15 cellular contexts compared by ENCODE assay signal in the genomic region with DNA sequence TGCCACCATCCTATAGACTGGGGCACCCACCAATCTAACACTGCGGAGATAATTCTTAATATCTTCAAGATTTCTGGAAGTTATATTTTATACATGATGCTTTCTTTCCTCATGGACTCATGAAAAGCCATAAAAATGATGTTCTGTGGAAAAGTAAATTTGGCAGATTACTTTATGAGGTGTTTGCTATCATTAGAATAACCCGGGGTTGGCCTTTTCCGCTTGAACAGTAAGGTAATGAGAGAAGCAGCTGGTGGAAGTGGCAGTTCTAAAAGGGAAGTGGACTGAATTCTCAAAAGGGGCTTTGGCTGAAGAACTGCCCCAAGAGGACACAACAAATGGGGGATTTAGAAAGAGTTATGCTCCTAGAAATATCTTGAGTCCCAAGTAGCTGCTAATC.
"Had no signal": no experiment of that assay in that cellular context is flagged by ENCODE, and none has a peak within 500 bp of the region (broad histone marks: within the 10 kb centered on the region; RNA-seq: fewer than 3 reads in every experiment).

No MANE protein-coding gene starts in this region.

- H3K4me3 ChIP-seq: coronary artery, gastroesophageal sphincter, lower lobe of right lung, right atrium auricular region, upper lobe of right lung had no signal

- H3K27ac ChIP-seq: breast epithelium, coronary artery, gastroesophageal sphincter, lower lobe of right lung, right atrium auricular region, upper lobe of right lung had no signal

- H3K4me1 ChIP-seq: breast epithelium had no signal

- DNase-seq: activated CD4-positive, alpha-beta T cell treated with anti-CD3 and anti-CD28 coated beads, Interleukin-2, amount 10 ng/mL, durations not matched to agents 24 days and 14 days; activated CD8-positive, alpha-beta T cell treated with anti-CD3 and anti-CD28 coated beads for 36 hours; activated naive CD4-positive, alpha-beta T cell treated with anti-CD3 and anti-CD28 coated beads for 36 hours; activated T-cell treated with anti-CD3 and anti-CD28 coated beads, Interleukin-2, amount 50 U/mL, for 1 hour; lower lobe of right lung; stimulated activated CD4-positive, alpha-beta T cell treated with anti-CD3 and anti-CD28 coated beads, Interleukin-2, amount 100 ng/mL, for 24 hours; stimulated activated naive CD8-positive, alpha-beta T cell treated with anti-CD3 and anti-CD28 coated beads, Interleukin-15, Interleukin-2, amounts not matched to agents 100 U/mL and 50 U/mL, for 24 hours; upper lobe of right lung had no signal

- ATAC-seq: activated CD8-positive, alpha-beta T cell treated with anti-CD3 and anti-CD28 coated beads for 36 hours; activated T-helper 17 cell treated with anti-CD3 and anti-CD28 coated beads, Interleukin-2, amount 50 U/mL, for 72 hours; gastroesophageal sphincter; lower lobe of right lung; stimulated activated naive CD8-positive, alpha-beta T cell treated with anti-CD3 and anti-CD28 coated beads, Interleukin-15, Interleukin-2, amounts not matched to agents 100 U/mL and 50 U/mL, for 24 hours; upper lobe of right lung had no signal

- H3K27ac Mint-ChIP-seq: activated CD4-positive, alpha-beta T cell treated with anti-CD3 and anti-CD28 coated beads, Interleukin-2, amount 10 ng/mL, durations not matched to agents 24 days and 14 days; activated CD8-positive, alpha-beta T cell treated with anti-CD3 and anti-CD28 coated beads for 36 hours; activated naive CD4-positive, alpha-beta T cell treated with anti-CD3 and anti-CD28 coated beads for 36 hours; activated T-helper 17 cell treated with anti-CD3 and anti-CD28 coated beads, Interleukin-2, amount 50 U/mL, for 72 hours; progenitor cell of endocrine pancreas had no signal

- H3K4me3 Mint-ChIP-seq: activated CD4-positive, alpha-beta T cell treated with anti-CD3 and anti-CD28 coated beads, Interleukin-2, amount 10 ng/mL, durations not matched to agents 24 days and 14 days; activated CD8-positive, alpha-beta T cell treated with anti-CD3 and anti-CD28 coated beads for 36 hours; activated naive CD4-positive, alpha-beta T cell treated with anti-CD3 and anti-CD28 coated beads for 36 hours; activated T-helper 17 cell treated with anti-CD3 and anti-CD28 coated beads, Interleukin-2, amount 50 U/mL, for 72 hours had no signal

- H3K9me3 ChIP-seq: breast epithelium, upper lobe of right lung had no signal

- H3K9me3 Mint-ChIP-seq: neural crest cell had no signal

- H3K36me3 ChIP-seq: breast epithelium, gastroesophageal sphincter, lower lobe of right lung, right atrium auricular region, upper lobe of right lung had no signal
